Comparison of ENCODE assay signal across 1 cellular context in genomic region chr12:46269429-46270241, GRCh38.
A peak's percentile ranks its signal among the peaks of the same experiment; 100 is the strongest.
TF ChIP-seq lines count a peak whose summit lies in the region.

No MANE protein-coding gene starts in this region.

TF ChIP-seq in K562, 482 proteins besides CTCF, POLR2A, EP300 and RAD21 (continued from another document):
- no peak for TF ChIP-seq ZNF318 (IDR thresholded peaks at IDR 0.05; ENCODE audit: borderline replicate concordance in 1 of 2, low read depth in 1 of 2)
- TF ChIP-seq E2F6 (IDR thresholded peaks at IDR 0.05; ENCODE audit: borderline replicate concordance in 1 of 2, extremely low read depth in 1 of 2, insufficient read depth in 1 of 2, insufficient read length in 1 of 2, low read depth in 1 of 2, low read length in 1 of 2, poor library complexity in 1 of 2, severe bottlenecking in 1 of 2): peak in 1 of 2 experiments; percentile 7
- no peak for TF ChIP-seq CTCFL (IDR thresholded peaks at IDR 0.05; ENCODE audit: borderline replicate concordance, insufficient read depth, low read depth, low read length, poor library complexity, severe bottlenecking)
- no peak for TF ChIP-seq HDGF (IDR thresholded peaks at IDR 0.05)
- TF ChIP-seq CBX1 (IDR thresholded peaks at IDR 0.05; ENCODE audit: low read depth): peak; percentile 25; the same call in 1 of the 2 replicates
TF ChIP-seq in K562: peak in this region for 3.
